Comparison of ENCODE assay signal across 12 cellular contexts in the genomic region with DNA sequence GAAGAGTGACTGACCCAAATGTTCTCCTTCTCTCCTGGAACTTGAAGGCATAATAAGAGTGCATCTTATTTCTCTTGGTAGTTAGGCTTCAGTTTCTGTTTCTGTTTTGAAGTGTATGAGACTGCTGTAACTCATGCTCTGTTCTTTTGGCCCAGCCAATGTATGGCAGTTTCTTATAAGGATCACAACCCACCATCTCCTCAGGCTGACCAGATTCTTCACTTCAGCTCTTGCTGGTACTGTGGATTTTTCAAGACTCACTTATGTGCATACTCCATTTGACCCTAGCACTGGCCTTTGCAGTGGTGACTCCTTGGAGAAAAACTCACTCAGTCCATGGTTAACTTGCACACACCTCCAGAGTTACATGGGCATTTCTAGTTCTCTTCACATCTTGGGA. TPM values are rescaled to one million over a fixed set of nuclear protein-coding genes. Genes with fewer than 3 reads are reported as not detected.
DNase-seq lines count a peak whose midpoint lies in the region; ATAC-seq and TF ChIP-seq lines count a peak whose summit lies in the region.
"Had no signal": no experiment of that assay in that cellular context is flagged by ENCODE, and none has a peak within 500 bp of the region (broad histone marks: within the 10 kb centered on the region; RNA-seq: fewer than 3 reads in every experiment).

No MANE protein-coding gene starts in this region.

- POLR2A ChIA-PET in OCI-LY7 (lab: Charles Lee) = no interaction called here

- H3K4me1 ChIP-seq in ACC112 (ENCODE audit: control insufficient read depth, insufficient read depth, low read length, unreplicated experiment) = peaks cover 10% of the 10 kb centered on the region
- peaks cover 20% of the 10 kb centered on the region for H3K4me1 ChIP-seq in RWPE2 (ENCODE audit: insufficient read depth, poor library complexity, severe bottlenecking)
- H3K4me1 ChIP-seq in thyroid gland = no peaks in the 10 kb centered on the region
- H3K4me1 ChIP-seq in OCI-LY7 (ENCODE audit: insufficient read depth, low read length, poor library complexity, severe bottlenecking) = no peaks in the 10 kb centered on the region
- H3K4me1 ChIP-seq: BLaER1 treated with 17β-estradiol and CSF1 and Interleukin-3, amounts not matched to agents 10 nM and 100 nM had no signal

- intact Hi-C loops in thyroid gland (cut with DNase I) = no loop called here
- intact Hi-C loops in OCI-LY7 (cut with micrococcal nuclease; ENCODE audit: unreplicated experiment) = no loop called here

- no peak for TF ChIP-seq POLR2A in thyroid gland (IDR thresholded peaks at IDR 0.05)

- H3K4me2 ChIP-seq in OCI-LY7 (ENCODE audit: low read length) = no peak overlapping the region

- no peaks in the 10 kb centered on the region for H3K9me2 ChIP-seq in OCI-LY7 (ENCODE audit: insufficient read depth, low read length)

- no peaks in the 10 kb centered on the region for H4K20me1 ChIP-seq in OCI-LY7 (ENCODE audit: insufficient read depth, low read length)
- H4K20me1 ChIP-seq: BLaER1 treated with 17β-estradiol and CSF1 and Interleukin-3, amounts not matched to agents 10 nM and 100 nM had no signal

- TF ChIP-seq CTCF in RWPE2 (IDR thresholded peaks at IDR 0.05; ENCODE audit: poor library complexity, severe bottlenecking) (no peak), thyroid gland (IDR thresholded peaks at IDR 0.05) (no peak), OCI-LY7 (conservative IDR thresholded peaks at IDR 0.05; ENCODE audit: low read length) (no peak)

- H3K36me3 ChIP-seq in ACC112 (ENCODE audit: insufficient read depth, low read length) = no peaks in the 10 kb centered on the region
- no peaks in the 10 kb centered on the region for H3K36me3 ChIP-seq in RWPE2 (ENCODE audit: low read depth)
- H3K36me3 ChIP-seq in thyroid gland = no peaks in the 10 kb centered on the region
- H3K36me3 ChIP-seq in OCI-LY7 (ENCODE audit: insufficient read depth, low read length) = no peaks in the 10 kb centered on the region
- H3K36me3 ChIP-seq: BLaER1 treated with 17β-estradiol and CSF1 and Interleukin-3, amounts not matched to agents 10 nM and 100 nM; thoracic aorta had no signal

- CTCF ChIA-PET in OCI-LY7 (lab: Charles Lee; ENCODE audit: unreplicated experiment) = no interaction called here

- DNase-seq in RWPE2 (ENCODE audit: low spot score) (no peak), SHP77 treated with DMSO at 0.1 percent for 48 hours (lab: John Stamatoyannopoulos, UW) (no peak), thyroid gland (no peak), NCI-H446 treated with DMSO at 0.1 percent for 48 hours (lab: John Stamatoyannopoulos, UW) (no peak), OCI-LY7 (ENCODE audit: low spot score) (no peak)
- DNase-seq: kidney glomerular epithelial cell; stimulated activated CD4-positive, alpha-beta T cell treated with anti-CD3 and anti-CD28 coated beads, Interleukin-12 subunit alpha, Interleukin-12 subunit beta, amount 100 ng/mL, for 4 hours had no signal

- H3K4me3 ChIP-seq in ACC112 (ENCODE audit: low read depth, low read length) (no peak overlapping the region), RWPE2 (ENCODE audit: severe bottlenecking) (no peak overlapping the region), thyroid gland (replicated peaks in 1 of 3) (no peak overlapping the region), OCI-LY7 (ENCODE audit: low read depth, low read length, poor library complexity, severe bottlenecking) (no peak overlapping the region)
- H3K4me3 ChIP-seq: BLaER1 treated with 17β-estradiol and CSF1 and Interleukin-3, amounts not matched to agents 10 nM and 100 nM; thoracic aorta had no signal

- H3K27ac ChIP-seq in ACC112 (ENCODE audit: low read depth, low read length) = no peak overlapping the region
- peak overlapping the region; percentile 84 for H3K27ac ChIP-seq in RWPE2 (ENCODE audit: poor library complexity, severe bottlenecking)
- H3K27ac ChIP-seq in thyroid gland = no peak overlapping the region
- H3K27ac ChIP-seq in OCI-LY7 (ENCODE audit: low read depth, low read length, poor library complexity, severe bottlenecking) = no peak overlapping the region
- H3K27ac ChIP-seq: BLaER1 treated with 17β-estradiol and CSF1 and Interleukin-3, amounts not matched to agents 10 nM and 100 nM; thoracic aorta had no signal

- H3K27me3 ChIP-seq in ACC112 (ENCODE audit: insufficient read depth, low read length) = no peaks in the 10 kb centered on the region
- H3K27me3 ChIP-seq in RWPE2 (ENCODE audit: insufficient read depth, poor library complexity, severe bottlenecking) = no peaks in the 10 kb centered on the region
- H3K27me3 ChIP-seq in thyroid gland = no peaks in the 10 kb centered on the region
- H3K27me3 ChIP-seq: BLaER1 treated with 17β-estradiol and CSF1 and Interleukin-3, amounts not matched to agents 10 nM and 100 nM had no signal

- H2AFZ ChIP-seq in ACC112 (ENCODE audit: low read length, unreplicated experiment) (peak overlapping the region; percentile 77), OCI-LY7 (ENCODE audit: low read length) (no peak overlapping the region)

- no peaks in the 10 kb centered on the region for H3K79me2 ChIP-seq in ACC112 (ENCODE audit: control insufficient read depth, insufficient read depth, low read length, unreplicated experiment)
- no peaks in the 10 kb centered on the region for H3K79me2 ChIP-seq in OCI-LY7 (ENCODE audit: insufficient read depth, low read depth, low read length)

- H3K9me3 ChIP-seq in RWPE2 (ENCODE audit: severe bottlenecking) (no peaks in the 10 kb centered on the region), thyroid gland (no peaks in the 10 kb centered on the region), OCI-LY7 (ENCODE audit: low read length) (no peaks in the 10 kb centered on the region)
- H3K9me3 ChIP-seq: BLaER1 treated with 17β-estradiol and CSF1 and Interleukin-3, amounts not matched to agents 10 nM and 100 nM; thoracic aorta had no signal

- peak; percentile 71 for ATAC-seq in GM19043 (IDR thresholded peaks at IDR 0.05; ENCODE audit: low read depth, unreplicated experiment)
- peak; percentile 77 for ATAC-seq in HG02938 (IDR thresholded peaks at IDR 0.05; ENCODE audit: unreplicated experiment)
- ATAC-seq in RWPE2 (ENCODE audit: low read depth) = no peak

- BruUV-seq in OCI-LY7 (replicated peaks; lab: Mats Ljungman, UMichigan) = no TSS peak

RNA-seq across cellular contexts. Expression of gene YTHDC1, which starts 9.6 kb away (rescaled TPM):
- total RNA-seq in thyroid gland (10 to 100 TPM; 72.1 to 96.0 (median 83.2) TPM), OCI-LY7 (2022) (93.0 and 102 TPM in 2 replicates)
- 62.4 and 65.3 TPM in 2 replicates for total RNA-seq in OCI-LY7 (2014; rRNA removed; shearing (Covaris generic))
